8 cellular contexts compared by ENCODE assay signal in the genomic region with DNA sequence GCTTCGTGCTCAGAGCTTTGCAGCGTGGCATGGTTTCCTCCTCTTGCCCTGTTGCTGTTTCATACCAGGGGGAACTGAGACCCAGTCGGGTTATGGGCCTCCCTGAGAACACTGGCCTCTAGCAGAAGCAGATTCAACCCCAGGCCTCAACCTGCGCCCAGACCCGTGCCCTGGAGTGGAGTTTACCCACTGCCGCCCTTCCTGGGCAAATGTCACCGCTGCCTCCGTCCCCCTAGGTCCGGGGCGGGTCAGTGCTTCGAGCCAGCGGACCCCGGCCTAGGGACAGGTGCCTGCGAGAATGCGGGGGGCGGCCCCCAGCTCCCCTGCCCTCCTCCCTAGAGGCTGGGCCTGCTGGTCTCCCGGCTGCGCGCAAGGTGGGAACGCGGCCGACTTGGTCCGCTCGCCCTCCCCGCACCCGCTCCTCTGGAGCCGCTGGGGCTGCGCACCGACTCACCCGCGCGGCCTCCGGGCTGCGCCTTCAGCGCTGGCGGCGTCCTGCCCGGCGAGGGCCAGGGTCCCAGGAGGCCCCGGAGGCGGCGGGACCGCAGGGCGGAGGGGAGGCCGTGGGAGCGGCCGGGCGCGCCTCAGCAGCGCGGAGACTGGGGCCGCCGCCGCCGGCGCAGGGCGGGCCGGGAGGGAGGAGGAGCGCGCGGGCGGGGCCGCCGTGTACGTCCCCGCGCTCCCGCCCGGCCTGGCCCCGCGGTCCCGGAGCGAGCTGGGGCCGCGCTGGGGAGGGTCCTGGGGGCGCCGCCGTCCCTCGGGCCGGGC. TPM values are rescaled to one million over a fixed set of nuclear protein-coding genes. Genes with fewer than 3 reads are reported as not detected.
DNase-seq lines count a peak whose midpoint lies in the region; ATAC-seq and TF ChIP-seq lines count a peak whose summit lies in the region.

A gene with protein sequence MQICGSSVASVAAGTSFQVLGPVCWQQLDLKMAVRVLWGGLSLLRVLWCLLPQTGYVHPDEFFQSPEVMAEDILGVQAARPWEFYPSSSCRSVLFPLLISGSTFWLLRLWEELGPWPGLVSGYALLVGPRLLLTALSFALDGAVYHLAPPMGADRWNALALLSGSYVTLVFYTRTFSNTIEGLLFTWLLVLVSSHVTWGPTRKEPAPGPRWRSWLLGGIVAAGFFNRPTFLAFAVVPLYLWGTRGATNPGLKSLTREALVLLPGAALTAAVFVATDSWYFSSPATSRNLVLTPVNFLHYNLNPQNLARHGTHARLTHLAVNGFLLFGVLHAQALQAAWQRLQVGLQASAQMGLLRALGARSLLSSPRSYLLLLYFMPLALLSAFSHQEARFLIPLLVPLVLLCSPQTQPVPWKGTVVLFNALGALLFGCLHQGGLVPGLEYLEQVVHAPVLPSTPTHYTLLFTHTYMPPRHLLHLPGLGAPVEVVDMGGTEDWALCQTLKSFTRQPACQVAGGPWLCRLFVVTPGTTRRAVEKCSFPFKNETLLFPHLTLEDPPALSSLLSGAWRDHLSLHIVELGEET (minus strand): TSS at position 601 of the 768 bp plus-strand sequence. CDS start 16,802 bp downstream, outside the sequence.

- H3K4me3 ChIP-seq in BLaER1 treated with 17β-estradiol and CSF1 and Interleukin-3, amounts not matched to agents 10 nM and 100 nM: peak within 1 kb of the TSS; percentile 72 to 92 (median 85)
- H3K4me3 ChIP-seq in Panc1 (ENCODE audit: low read depth in 2 of 2, low read length in 2 of 2) (peak within 1 kb of the TSS; percentile 63 to 72), ascending aorta (peak within 1 kb of the TSS; percentile 89 to 92), iPS-18a (ENCODE audit: low read length) (peak within 1 kb of the TSS; percentile 44), skin epidermis (peak within 1 kb of the TSS; percentile 57 to 85 (median 82))

- POLR2A ChIA-PET in Panc1 (lab: Charles Lee): interaction anchor here (0.7 kb wide), 1 partner anchor 11 kb away, joined by 3 read pairs; no protein-coding TSS in a partner anchor

- TF ChIP-seq CTCF in Panc1 (IDR thresholded peaks at IDR 0.05): no peak
- no peak for TF ChIP-seq CTCF in ascending aorta (IDR thresholded peaks at IDR 0.05)

- H3K9me3 ChIP-seq in BLaER1 treated with 17β-estradiol and CSF1 and Interleukin-3, amounts not matched to agents 10 nM and 100 nM (replicated peaks in 1 of 11): peaks cover 0 to 20% (median 16%) of the 10 kb centered on the region in 11 experiments; a peak in 16 of 22 replicates
- no peaks in the 10 kb centered on the region for H3K9me3 ChIP-seq in Panc1 (ENCODE audit: control insufficient read depth, insufficient read depth, low read depth, low read length)
- H3K9me3 ChIP-seq in ascending aorta: no peaks in the 10 kb centered on the region
- H3K9me3 ChIP-seq in iPS-18a (ENCODE audit: control insufficient read depth, low read depth, low read length): no peaks in the 10 kb centered on the region

- intact Hi-C loops in Panc1 (cut with micrococcal nuclease; ENCODE audit: unreplicated experiment) (no loop called here), ascending aorta (cut with DNase I) (loop anchor here (2.0 to 10.0 kb wide), 3 partner anchors 26 to 586 kb away; a partner anchor contains a TSS)

- peaks cover 0 to 14% (median 0%) of the 10 kb centered on the region in 11 experiments; a peak in 3 of 22 replicates for H4K20me1 ChIP-seq in BLaER1 treated with 17β-estradiol and CSF1 and Interleukin-3, amounts not matched to agents 10 nM and 100 nM

- ATAC-seq in GM19023 (IDR thresholded peaks at IDR 0.05; ENCODE audit: unreplicated experiment) (peak; percentile 62), HG03097 (IDR thresholded peaks at IDR 0.05; ENCODE audit: low FRiP score, unreplicated experiment) (peak; percentile 44), Panc1 (peak; percentile 90)

- no TSS peak for BruUV-seq in Panc1 (replicated peaks; lab: Mats Ljungman, UMichigan)

- H3K9ac ChIP-seq in BLaER1 treated with 17β-estradiol and CSF1 and Interleukin-3, amounts not matched to agents 10 nM and 100 nM: peak within 1 kb of the TSS; percentile 82 to 91 (median 87)
- no peak within 1 kb of the TSS for H3K9ac ChIP-seq in iPS-18a (ENCODE audit: low read length)

- peaks cover 0 to 13% (median 8%) of the 10 kb centered on the region in 11 experiments; a peak in 13 of 22 replicates for H3K36me3 ChIP-seq in BLaER1 treated with 17β-estradiol and CSF1 and Interleukin-3, amounts not matched to agents 10 nM and 100 nM
- H3K36me3 ChIP-seq in Panc1 (ENCODE audit: control insufficient read depth, insufficient read depth, low read length) (no peaks in the 10 kb centered on the region), ascending aorta (no peaks in the 10 kb centered on the region), iPS-18a (ENCODE audit: control insufficient read depth, low read depth, low read length) (no peaks in the 10 kb centered on the region)

- in situ Hi-C loops in Panc1 (cut with HindIII; ENCODE audit: low pct_unique_long_range_greater_than_20kb, low sequenced_read_pairs): no loop called here

- H3K4me2 ChIP-seq in BLaER1 treated with 17β-estradiol and CSF1 and Interleukin-3, amounts not matched to agents 10 nM and 100 nM: peak within 1 kb of the TSS; percentile 89 to 100 (median 99)

- CTCF ChIA-PET in Panc1 (lab: Charles Lee): no interaction called here

- DNase-seq in Panc1 (ENCODE audit: low read depth, low spot score): no peak
- no peak for DNase-seq in ascending aorta (ENCODE audit: low spot score in 2 of 2)
- DNase-seq in MV-4-11 (lab: John Stamatoyannopoulos, UW): no peak

- peaks cover 20 to 29% (median 26%) of the 10 kb centered on the region in 10 experiments for H3K4me1 ChIP-seq in BLaER1 treated with 17β-estradiol and CSF1 and Interleukin-3, amounts not matched to agents 10 nM and 100 nM
- H3K4me1 ChIP-seq in Panc1 (ENCODE audit: control insufficient read depth, insufficient read depth, low read length): peaks cover 12% of the 10 kb centered on the region
- H3K4me1 ChIP-seq in ascending aorta: peaks cover 0 to 3% of the 10 kb centered on the region in 2 donors
- no peaks in the 10 kb centered on the region for H3K4me1 ChIP-seq in iPS-18a (ENCODE audit: control insufficient read depth, low read depth, low read length)

- peaks cover 15 to 28% (median 18%) of the 10 kb centered on the region in 11 experiments for H3K27me3 ChIP-seq in BLaER1 treated with 17β-estradiol and CSF1 and Interleukin-3, amounts not matched to agents 10 nM and 100 nM
- H3K27me3 ChIP-seq in Panc1 (ENCODE audit: control insufficient read depth, insufficient read depth, low read length) (no peaks in the 10 kb centered on the region), ascending aorta (no peaks in the 10 kb centered on the region), iPS-18a (ENCODE audit: control insufficient read depth, insufficient read depth, low read length) (peaks cover 73% of the 10 kb centered on the region)

- H3K27ac ChIP-seq in BLaER1 treated with 17β-estradiol and CSF1 and Interleukin-3, amounts not matched to agents 10 nM and 100 nM: peak within 1 kb of the TSS; percentile 53 to 93 (median 86); a peak in 21 of 22 replicates
- H3K27ac ChIP-seq in Panc1 (ENCODE audit: low read length) (peak within 1 kb of the TSS; percentile 73), ascending aorta (peak within 1 kb of the TSS; percentile 70 to 73), iPS-18a (ENCODE audit: low read length) (no peak within 1 kb of the TSS), skin epidermis (peak within 1 kb of the TSS; percentile 23 to 91 (median 79))

RNA-seq across cellular contexts. Expression of the gene that starts here (rescaled TPM):
- total RNA-seq in Panc1 (2021; ENCODE audit: unreplicated experiment) (6.3 TPM), ascending aorta (0.96 TPM)
- 6.6 TPM for polyA plus RNA-seq in Panc1 (2012; ENCODE audit: insufficient read length)
